Comparison of ENCODE assay signal across 8 cellular contexts in genomic region chr11:86244063-86244521, GRCh38. TPM values are rescaled to one million over a fixed set of nuclear protein-coding genes. Genes with fewer than 3 reads are reported as not detected.
DNase-seq lines count a peak whose midpoint lies in the region; ATAC-seq and TF ChIP-seq lines count a peak whose summit lies in the region.

No MANE protein-coding gene starts in this region.

- TF ChIP-seq CTCF in AG10803 (conservative IDR thresholded peaks at IDR 0.05; ENCODE audit: low read length) (no peak), OCI-LY7 (conservative IDR thresholded peaks at IDR 0.05; ENCODE audit: low read length) (no peak), cardiac muscle cell (IDR thresholded peaks at IDR 0.05; ENCODE audit: low read depth, low read length) (no peak)

- peak overlapping the region; percentile 84 for H3K27ac ChIP-seq in OCI-LY7 (ENCODE audit: low read depth, low read length, poor library complexity, severe bottlenecking)
- H3K27ac ChIP-seq in cardiac muscle cell = peak overlapping the region; percentile 99

- peak overlapping the region; percentile 94 for H2AFZ ChIP-seq in OCI-LY7 (ENCODE audit: low read length)

- peaks cover 49% of the 10 kb centered on the region for H3K4me1 ChIP-seq in OCI-LY7 (ENCODE audit: insufficient read depth, low read length, poor library complexity, severe bottlenecking)
- H3K4me1 ChIP-seq in cardiac muscle cell (ENCODE audit: low read depth) = peaks cover 29% of the 10 kb centered on the region

- H3K4me2 ChIP-seq in OCI-LY7 (ENCODE audit: low read length) = peak overlapping the region; percentile 99

- ATAC-seq in GM18499 (IDR thresholded peaks at IDR 0.05; ENCODE audit: insufficient read depth, unreplicated experiment) (peak; percentile 51), HG02885 (IDR thresholded peaks at IDR 0.05; ENCODE audit: poor library complexity, unreplicated experiment) (peak; percentile 67)

- CTCF ChIA-PET in OCI-LY7 (lab: Charles Lee; ENCODE audit: unreplicated experiment) = no interaction called here

- peak overlapping the region; percentile 98 for H3K4me3 ChIP-seq in AG10803 (ENCODE audit: low read length)
- H3K4me3 ChIP-seq in OCI-LY7 (ENCODE audit: low read depth, low read length, poor library complexity, severe bottlenecking) = peak overlapping the region; percentile 93
- peak overlapping the region; percentile 73 for H3K4me3 ChIP-seq in cardiac muscle cell

- peaks cover 40% of the 10 kb centered on the region for H3K79me2 ChIP-seq in OCI-LY7 (ENCODE audit: insufficient read depth, low read depth, low read length)

- H4K20me1 ChIP-seq in OCI-LY7 (ENCODE audit: insufficient read depth, low read length) = peaks cover 21% of the 10 kb centered on the region

- DNase-seq in AG10803 (ENCODE audit: low read depth) (peak; percentile 81), OCI-LY7 (ENCODE audit: low spot score) (peak; percentile 92), cardiac muscle cell (ENCODE audit: low read depth in 1 of 2, low spot score in 1 of 2) (peak in 1 of 2 donors; percentile 92), pons (ENCODE audit: low spot score) (peak; percentile 89), ureter (ENCODE audit: low spot score) (peak; percentile 90)
- peak; percentile 89 for DNase-seq in activated naive CD4-positive, alpha-beta T cell treated with Interleukin-2 at 50 U/mL for 16 hours

- no peaks in the 10 kb centered on the region for H3K9me3 ChIP-seq in OCI-LY7 (ENCODE audit: low read length)
- no peaks in the 10 kb centered on the region for H3K9me3 ChIP-seq in cardiac muscle cell (ENCODE audit: low read depth)

- POLR2A ChIA-PET in OCI-LY7 (lab: Charles Lee) = interaction anchor here (0.7 kb wide), 1 partner anchor 13 kb away, joined by 3 read pairs; no protein-coding TSS in a partner anchor

- H3K9me2 ChIP-seq in OCI-LY7 (ENCODE audit: insufficient read depth, low read length) = no peaks in the 10 kb centered on the region

- no peaks in the 10 kb centered on the region for H3K36me3 ChIP-seq in OCI-LY7 (ENCODE audit: insufficient read depth, low read length)
- no peaks in the 10 kb centered on the region for H3K36me3 ChIP-seq in cardiac muscle cell

- no peaks in the 10 kb centered on the region for H3K27me3 ChIP-seq in cardiac muscle cell

- no TSS peak for BruUV-seq in OCI-LY7 (replicated peaks; lab: Mats Ljungman, UMichigan)

- intact Hi-C loops in OCI-LY7 (cut with micrococcal nuclease; ENCODE audit: unreplicated experiment) = loop anchor here (2.0 to 10.0 kb wide), 3 partner anchors 41 to 791 kb away; partner anchors contain the start of genes CREBZF and TMEM135

RNA-seq across cellular contexts. Expression of gene EED, which starts 0.5 kb away (rescaled TPM):
- total RNA-seq in OCI-LY7 (2014; rRNA removed; shearing (Covaris generic)) = 25.2 and 30.4 TPM in 2 replicates
- total RNA-seq in OCI-LY7 (2022) (34.4 and 40.2 TPM in 2 replicates), cardiac muscle cell (15.7 and 24.0 TPM in 2 replicates), ureter (26.7 TPM)
- 30.1 and 50.4 TPM in 2 replicates for polyA plus RNA-seq in cardiac muscle cell

RNA-seq across cellular contexts. Expression of gene HIKESHI, which starts 57.9 kb away (rescaled TPM):
- 22.2 and 34.9 TPM in 2 replicates for total RNA-seq in OCI-LY7 (2014; rRNA removed; shearing (Covaris generic))
- total RNA-seq in OCI-LY7 (2022) (43.9 and 48.6 TPM in 2 replicates), cardiac muscle cell (39.8 and 55.8 TPM in 2 replicates), ureter (28.7 TPM)
- 98.4 and 111 TPM in 2 replicates for polyA plus RNA-seq in cardiac muscle cell
